1 cellular context compared by ENCODE assay signal in genomic region chr17:74351552-74352210, GRCh38.
TF ChIP-seq lines count a peak whose summit lies in the region.

No MANE protein-coding gene starts in this region.

TF ChIP-seq in K562, 482 proteins besides CTCF, POLR2A, EP300 and RAD21 (continued from another document):
- TF ChIP-seq MGA (IDR thresholded peaks at IDR 0.05), result no peak; the same call in none of the 2 replicates
- no peak for TF ChIP-seq TAF9B (IDR thresholded peaks at IDR 0.05; ENCODE audit: partially characterized antibody)
- no peak for TF ChIP-seq PYGO2 (tag; IDR thresholded peaks at IDR 0.05)
- no peak for TF ChIP-seq SIN3B (IDR thresholded peaks at IDR 0.05; ENCODE audit: low read depth)
- TF ChIP-seq ZFP1 (CRISPR knock-in tag; IDR thresholded peaks at IDR 0.05), result no peak
- no peak for TF ChIP-seq MAFG (tag; conservative IDR thresholded peaks at IDR 0.05)
- TF ChIP-seq CBFB (CRISPR knock-in tag; IDR thresholded peaks at IDR 0.05), result no peak
- no peak for TF ChIP-seq ZNF583 (CRISPR knock-in tag; IDR thresholded peaks at IDR 0.05)
- no peak for TF ChIP-seq ZNF589 (CRISPR knock-in tag; IDR thresholded peaks at IDR 0.05; ENCODE audit: low read depth)
